ENCODE assay signal across 1 cellular context in genomic region chr2:24816884-24817283, GRCh38.
A peak's percentile ranks its signal among the peaks of the same experiment; 100 is the strongest.
TF ChIP-seq lines count a peak whose summit lies in the region.

No MANE protein-coding gene starts in this region.

TF ChIP-seq in K562, 482 proteins besides CTCF, POLR2A, EP300 and RAD21 (continues in another document):
- TF ChIP-seq E2F6 (IDR thresholded peaks at IDR 0.05; ENCODE audit: borderline replicate concordance in 1 of 2, extremely low read depth in 1 of 2, insufficient read depth in 1 of 2, insufficient read length in 1 of 2, low read depth in 1 of 2, low read length in 1 of 2, poor library complexity in 1 of 2, severe bottlenecking in 1 of 2) (no peak), CBX3 (IDR thresholded peaks at IDR 0.05; ENCODE audit: borderline replicate concordance in 1 of 2, low read length in 2 of 2) (no peak), C11orf30 (IDR thresholded peaks at IDR 0.05; ENCODE audit: low read depth) (peak; percentile 83), NCOA6 (IDR thresholded peaks at IDR 0.05) (no peak), ZNF589 (CRISPR knock-in tag; IDR thresholded peaks at IDR 0.05; ENCODE audit: low read depth) (0 out of 2 replicates have a peak, but pooled peaks have one; percentile 32), ZNF232 (CRISPR knock-in tag; IDR thresholded peaks at IDR 0.05) (no peak), EP400 (IDR thresholded peaks at IDR 0.05) (peak; percentile 75), CAMTA2 (CRISPR knock-in tag; conservative IDR thresholded peaks at IDR 0.05) (no peak), MAFF (IDR thresholded peaks at IDR 0.05; ENCODE audit: low read length) (peak; percentile 67; the same call in 1 of the 2 replicates), POLR2AphosphoS2 (IDR thresholded peaks at IDR 0.05; ENCODE audit: low read length) (no peak), POLR3A (IDR thresholded peaks at IDR 0.05; ENCODE audit: borderline replicate concordance, extremely low read depth, insufficient read depth, insufficient read length) (no peak), CREB1 (IDR thresholded peaks at IDR 0.05) (0 out of 2 replicates have a peak, but pooled peaks have one; percentile 9), CREB1 (CRISPR knock-in tag; IDR thresholded peaks at IDR 0.05) (no peak), BRCA1 (IDR thresholded peaks at IDR 0.05) (no peak), BRCA1 (CRISPR knock-in tag; IDR thresholded peaks at IDR 0.05) (no peak), GABPA (tag; conservative IDR thresholded peaks at IDR 0.05; ENCODE audit: low read depth) (no peak), KAT7 (CRISPR knock-in tag; IDR thresholded peaks at IDR 0.05; ENCODE audit: borderline replicate concordance) (no peak), SPI1 (IDR thresholded peaks at IDR 0.05; ENCODE audit: borderline replicate concordance, low read depth, low read length) (no peak), VEZF1 (CRISPR knock-in tag; IDR thresholded peaks at IDR 0.05) (peak; percentile 27; the same call in 1 of the 2 replicates), ZNF785 (CRISPR knock-in tag; IDR thresholded peaks at IDR 0.05) (no peak), ELF2 (CRISPR knock-in tag; IDR thresholded peaks at IDR 0.05) (peak; percentile 39; the same call in 1 of the 2 replicates), RB1 (IDR thresholded peaks at IDR 0.05; ENCODE audit: low read depth) (no peak), ZNF655 (CRISPR knock-in tag; IDR thresholded peaks at IDR 0.05) (no peak), ATF1 (CRISPR knock-in tag; IDR thresholded peaks at IDR 0.05) (no peak), ATF1 (tag; IDR thresholded peaks at IDR 0.05) (peak; percentile 63), GTF2E2 (tag; IDR thresholded peaks at IDR 0.05) (no peak), RAD51 (IDR thresholded peaks at IDR 0.05; ENCODE audit: borderline replicate concordance, low read depth) (no peak), CBFA2T3 (IDR thresholded peaks at IDR 0.05) (peak; percentile 20; the same call in 1 of the 2 replicates), EZH2 (IDR thresholded peaks at IDR 0.05; ENCODE audit: borderline replicate concordance, low read depth, low read length) (no peak), CLOCK (CRISPR knock-in tag; IDR thresholded peaks at IDR 0.05; ENCODE audit: borderline replicate concordance) (no peak), NFIC (IDR thresholded peaks at IDR 0.05) (peak; percentile 7; the same call in 1 of the 2 replicates), ZNF584 (CRISPR knock-in tag; IDR thresholded peaks at IDR 0.05; ENCODE audit: low read depth) (peak; percentile 83), TBL1XR1 (IDR thresholded peaks at IDR 0.05; ENCODE audit: low read length in 2 of 2) (no peak), GTF2A2 (tag; IDR thresholded peaks at IDR 0.05) (no peak), NR2F6 (CRISPR knock-in tag; IDR thresholded peaks at IDR 0.05) (no peak), PHTF2 (CRISPR knock-in tag; IDR thresholded peaks at IDR 0.05) (no peak), NCOR1 (IDR thresholded peaks at IDR 0.05) (0 out of 2 replicates have a peak, but pooled peaks have one; percentile 7), BHLHE40 (IDR thresholded peaks at IDR 0.05; ENCODE audit: low read length) (no peak), ZC3H11A (IDR thresholded peaks at IDR 0.05; ENCODE audit: low read depth, low read length) (no peak), FOXM1 (IDR thresholded peaks at IDR 0.05; ENCODE audit: low read depth) (no peak), FOXM1 (CRISPR knock-in tag; IDR thresholded peaks at IDR 0.05; ENCODE audit: low read depth) (no peak), HNRNPH1 (optimal IDR thresholded peaks at IDR 0.05; ENCODE audit: low read depth, low read length) (no peak), RFX1 (IDR thresholded peaks at IDR 0.05) (no peak), RNF2 (IDR thresholded peaks at IDR 0.05) (no peak), FOXK2 (conservative IDR thresholded peaks at IDR 0.05 in 1 of 2, IDR thresholded peaks at IDR 0.05 in 1 of 2; ENCODE audit: low read depth in 2 of 2) (peak in 1 of 2 experiments; percentile 18; a peak in 1 of 4 replicates), BACH1 (tag; IDR thresholded peaks at IDR 0.05) (peak; percentile 74; the same call in 1 of the 2 replicates), CEBPB (tag; IDR thresholded peaks at IDR 0.05) (no peak), ZNF766 (CRISPR knock-in tag; conservative IDR thresholded peaks at IDR 0.05) (peak; percentile 24; the same call in 1 of the 2 replicates), FOXA3 (CRISPR knock-in tag; conservative IDR thresholded peaks at IDR 0.05 in 1 of 2, IDR thresholded peaks at IDR 0.05 in 1 of 2) (no peak), KDM4B (IDR thresholded peaks at IDR 0.05; ENCODE audit: borderline replicate concordance in 2 of 2, low read depth in 1 of 2) (no peak), ZNF253 (CRISPR knock-in tag; conservative IDR thresholded peaks at IDR 0.05) (no peak), POLR2G (IDR thresholded peaks at IDR 0.05; ENCODE audit: low read depth, low read length) (no peak), ZNF780A (CRISPR knock-in tag; IDR thresholded peaks at IDR 0.05) (no peak), ZBTB17 (CRISPR knock-in tag; IDR thresholded peaks at IDR 0.05) (no peak; the same call in 1 of the 2 replicates)
- TF ChIP-seq, protein P1, sequence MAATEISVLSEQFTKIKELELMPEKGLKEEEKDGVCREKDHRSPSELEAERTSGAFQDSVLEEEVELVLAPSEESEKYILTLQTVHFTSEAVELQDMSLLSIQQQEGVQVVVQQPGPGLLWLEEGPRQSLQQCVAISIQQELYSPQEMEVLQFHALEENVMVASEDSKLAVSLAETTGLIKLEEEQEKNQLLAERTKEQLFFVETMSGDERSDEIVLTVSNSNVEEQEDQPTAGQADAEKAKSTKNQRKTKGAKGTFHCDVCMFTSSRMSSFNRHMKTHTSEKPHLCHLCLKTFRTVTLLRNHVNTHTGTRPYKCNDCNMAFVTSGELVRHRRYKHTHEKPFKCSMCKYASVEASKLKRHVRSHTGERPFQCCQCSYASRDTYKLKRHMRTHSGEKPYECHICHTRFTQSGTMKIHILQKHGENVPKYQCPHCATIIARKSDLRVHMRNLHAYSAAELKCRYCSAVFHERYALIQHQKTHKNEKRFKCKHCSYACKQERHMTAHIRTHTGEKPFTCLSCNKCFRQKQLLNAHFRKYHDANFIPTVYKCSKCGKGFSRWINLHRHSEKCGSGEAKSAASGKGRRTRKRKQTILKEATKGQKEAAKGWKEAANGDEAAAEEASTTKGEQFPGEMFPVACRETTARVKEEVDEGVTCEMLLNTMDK (IDR thresholded peaks at IDR 0.05; ENCODE audit: borderline replicate concordance, insufficient read depth, low read depth, low read length, poor library complexity, severe bottlenecking), result no peak
- TF ChIP-seq, protein P2, sequence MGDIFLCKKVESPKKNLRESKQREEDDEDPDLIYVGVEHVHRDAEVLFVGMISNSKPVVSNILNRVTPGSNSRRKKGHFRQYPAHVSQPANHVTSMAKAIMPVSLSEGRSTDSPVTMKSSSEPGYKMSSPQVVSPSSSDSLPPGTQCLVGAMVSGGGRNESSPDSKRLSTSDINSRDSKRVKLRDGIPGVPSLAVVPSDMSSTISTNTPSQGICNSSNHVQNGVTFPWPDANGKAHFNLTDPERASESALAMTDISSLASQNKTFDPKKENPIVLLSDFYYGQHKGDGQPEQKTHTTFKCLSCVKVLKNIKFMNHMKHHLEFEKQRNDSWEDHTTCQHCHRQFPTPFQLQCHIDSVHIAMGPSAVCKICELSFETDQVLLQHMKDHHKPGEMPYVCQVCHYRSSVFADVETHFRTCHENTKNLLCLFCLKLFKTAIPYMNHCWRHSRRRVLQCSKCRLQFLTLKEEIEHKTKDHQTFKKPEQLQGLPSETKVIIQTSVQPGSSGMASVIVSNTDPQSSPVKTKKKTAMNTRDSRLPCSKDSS (IDR thresholded peaks at IDR 0.05; ENCODE audit: low read depth, partially characterized antibody), result no peak
- TF ChIP-seq, protein P3, sequence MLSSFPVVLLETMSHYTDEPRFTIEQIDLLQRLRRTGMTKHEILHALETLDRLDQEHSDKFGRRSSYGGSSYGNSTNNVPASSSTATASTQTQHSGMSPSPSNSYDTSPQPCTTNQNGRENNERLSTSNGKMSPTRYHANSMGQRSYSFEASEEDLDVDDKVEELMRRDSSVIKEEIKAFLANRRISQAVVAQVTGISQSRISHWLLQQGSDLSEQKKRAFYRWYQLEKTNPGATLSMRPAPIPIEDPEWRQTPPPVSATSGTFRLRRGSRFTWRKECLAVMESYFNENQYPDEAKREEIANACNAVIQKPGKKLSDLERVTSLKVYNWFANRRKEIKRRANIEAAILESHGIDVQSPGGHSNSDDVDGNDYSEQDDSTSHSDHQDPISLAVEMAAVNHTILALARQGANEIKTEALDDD (IDR thresholded peaks at IDR 0.05), result peak; percentile 36; the same call in 1 of the 2 replicates
- TF ChIP-seq, protein P4, sequence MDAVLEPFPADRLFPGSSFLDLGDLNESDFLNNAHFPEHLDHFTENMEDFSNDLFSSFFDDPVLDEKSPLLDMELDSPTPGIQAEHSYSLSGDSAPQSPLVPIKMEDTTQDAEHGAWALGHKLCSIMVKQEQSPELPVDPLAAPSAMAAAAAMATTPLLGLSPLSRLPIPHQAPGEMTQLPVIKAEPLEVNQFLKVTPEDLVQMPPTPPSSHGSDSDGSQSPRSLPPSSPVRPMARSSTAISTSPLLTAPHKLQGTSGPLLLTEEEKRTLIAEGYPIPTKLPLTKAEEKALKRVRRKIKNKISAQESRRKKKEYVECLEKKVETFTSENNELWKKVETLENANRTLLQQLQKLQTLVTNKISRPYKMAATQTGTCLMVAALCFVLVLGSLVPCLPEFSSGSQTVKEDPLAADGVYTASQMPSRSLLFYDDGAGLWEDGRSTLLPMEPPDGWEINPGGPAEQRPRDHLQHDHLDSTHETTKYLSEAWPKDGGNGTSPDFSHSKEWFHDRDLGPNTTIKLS (IDR thresholded peaks at IDR 0.05; ENCODE audit: borderline replicate concordance, low read depth), result peak; percentile 93
- TF ChIP-seq, protein P5, sequence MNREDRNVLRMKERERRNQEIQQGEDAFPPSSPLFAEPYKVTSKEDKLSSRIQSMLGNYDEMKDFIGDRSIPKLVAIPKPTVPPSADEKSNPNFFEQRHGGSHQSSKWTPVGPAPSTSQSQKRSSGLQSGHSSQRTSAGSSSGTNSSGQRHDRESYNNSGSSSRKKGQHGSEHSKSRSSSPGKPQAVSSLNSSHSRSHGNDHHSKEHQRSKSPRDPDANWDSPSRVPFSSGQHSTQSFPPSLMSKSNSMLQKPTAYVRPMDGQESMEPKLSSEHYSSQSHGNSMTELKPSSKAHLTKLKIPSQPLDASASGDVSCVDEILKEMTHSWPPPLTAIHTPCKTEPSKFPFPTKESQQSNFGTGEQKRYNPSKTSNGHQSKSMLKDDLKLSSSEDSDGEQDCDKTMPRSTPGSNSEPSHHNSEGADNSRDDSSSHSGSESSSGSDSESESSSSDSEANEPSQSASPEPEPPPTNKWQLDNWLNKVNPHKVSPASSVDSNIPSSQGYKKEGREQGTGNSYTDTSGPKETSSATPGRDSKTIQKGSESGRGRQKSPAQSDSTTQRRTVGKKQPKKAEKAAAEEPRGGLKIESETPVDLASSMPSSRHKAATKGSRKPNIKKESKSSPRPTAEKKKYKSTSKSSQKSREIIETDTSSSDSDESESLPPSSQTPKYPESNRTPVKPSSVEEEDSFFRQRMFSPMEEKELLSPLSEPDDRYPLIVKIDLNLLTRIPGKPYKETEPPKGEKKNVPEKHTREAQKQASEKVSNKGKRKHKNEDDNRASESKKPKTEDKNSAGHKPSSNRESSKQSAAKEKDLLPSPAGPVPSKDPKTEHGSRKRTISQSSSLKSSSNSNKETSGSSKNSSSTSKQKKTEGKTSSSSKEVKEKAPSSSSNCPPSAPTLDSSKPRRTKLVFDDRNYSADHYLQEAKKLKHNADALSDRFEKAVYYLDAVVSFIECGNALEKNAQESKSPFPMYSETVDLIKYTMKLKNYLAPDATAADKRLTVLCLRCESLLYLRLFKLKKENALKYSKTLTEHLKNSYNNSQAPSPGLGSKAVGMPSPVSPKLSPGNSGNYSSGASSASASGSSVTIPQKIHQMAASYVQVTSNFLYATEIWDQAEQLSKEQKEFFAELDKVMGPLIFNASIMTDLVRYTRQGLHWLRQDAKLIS (CRISPR knock-in tag; IDR thresholded peaks at IDR 0.05), result no peak
